In the genomic region with DNA sequence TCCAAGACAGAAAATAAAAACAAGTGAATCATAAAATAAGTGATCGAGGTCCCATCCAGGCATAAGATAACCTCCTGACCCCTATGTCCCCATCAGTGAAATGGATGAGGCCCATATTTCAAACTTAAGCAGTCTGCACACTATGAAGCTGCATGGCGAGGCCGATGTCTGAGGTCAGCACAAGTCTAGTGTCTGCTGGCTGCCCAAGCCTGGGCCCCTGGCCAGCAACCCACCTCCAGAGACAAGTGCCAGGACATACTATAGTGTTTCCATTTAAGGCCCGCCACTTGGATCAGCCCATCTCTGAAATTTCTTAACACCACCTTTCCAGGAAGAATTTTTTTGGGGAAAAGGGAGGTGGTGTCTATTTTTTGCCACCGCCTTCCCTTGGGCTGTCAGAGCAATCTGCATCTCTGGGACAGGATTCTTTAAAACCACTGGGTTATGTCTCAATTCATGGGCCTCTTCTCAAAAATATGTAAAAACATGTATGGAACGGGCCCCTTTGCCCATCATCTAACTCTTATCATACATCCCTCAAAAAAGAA, we compare ENCODE assay signal across 8 cellular contexts. TPM values are rescaled to one million over a fixed set of nuclear protein-coding genes. Genes with fewer than 3 reads are reported as not detected.
DNase-seq lines count a peak whose midpoint lies in the region; ATAC-seq and TF ChIP-seq lines count a peak whose summit lies in the region.

No MANE protein-coding gene starts in this region.

- CTCF ChIA-PET in activated CD8-positive, alpha-beta T cell treated with anti-CD3 and anti-CD28 coated beads, Interleukin-2, amount 10 ng/mL, durations not matched to agents 7 days and 5 days (lab: Charles Lee) = interaction anchor here (4.3 kb wide), 1 partner anchor 24 kb away, joined by 73 read pairs; no protein-coding TSS in a partner anchor

- peaks cover 47% of the 10 kb centered on the region for H3K4me1 Mint-ChIP-seq in activated CD8-positive, alpha-beta T cell treated with anti-CD3 and anti-CD28 coated beads, Interleukin-2, amount 10 ng/mL, durations not matched to agents 7 days and 5 days (ENCODE audit: low read depth)

- H3K4me3 Mint-ChIP-seq in activated CD8-positive, alpha-beta T cell treated with anti-CD3 and anti-CD28 coated beads, Interleukin-2, amount 10 ng/mL, durations not matched to agents 7 days and 5 days = peak overlapping the region; percentile 86

- no peak overlapping the region for H3K27ac Mint-ChIP-seq in activated CD8-positive, alpha-beta T cell treated with anti-CD3 and anti-CD28 coated beads, Interleukin-2, amount 10 ng/mL, durations not matched to agents 7 days and 5 days

- peaks cover 5% of the 10 kb centered on the region for H3K36me3 Mint-ChIP-seq in activated CD8-positive, alpha-beta T cell treated with anti-CD3 and anti-CD28 coated beads, Interleukin-2, amount 10 ng/mL, durations not matched to agents 7 days and 5 days (ENCODE audit: low read depth)

- in situ Hi-C loops in GM13976 (cut with MboI; ENCODE audit: low sequenced_read_pairs, unreplicated experiment) = no loop called here

- no peaks in the 10 kb centered on the region for H3K9me3 Mint-ChIP-seq in activated CD8-positive, alpha-beta T cell treated with anti-CD3 and anti-CD28 coated beads, Interleukin-2, amount 10 ng/mL, durations not matched to agents 7 days and 5 days (ENCODE audit: insufficient read depth)

- no peaks in the 10 kb centered on the region for H3K27me3 Mint-ChIP-seq in activated CD8-positive, alpha-beta T cell treated with anti-CD3 and anti-CD28 coated beads, Interleukin-2, amount 10 ng/mL, durations not matched to agents 7 days and 5 days (ENCODE audit: low read depth)

- intact Hi-C loops in head of caudate nucleus (cut with DNase I) = no loop called here

- TF ChIP-seq CTCF in GM13976 (IDR thresholded peaks at IDR 0.05; ENCODE audit: borderline replicate concordance, control extremely low read depth, extremely low read depth, insufficient read depth, missing control alignments) = no peak

- DNase-seq in GM03348 (ENCODE audit: low spot score) (peak; percentile 24), head of caudate nucleus (peak in 29 of 42 donors; percentile 2 to 60 (median 20)), putamen (ENCODE audit: low spot score) (peak; percentile 37), OCI-M2 (lab: John Stamatoyannopoulos, UW; ENCODE audit: unreplicated experiment) (no peak), GM13976 (ENCODE audit: low spot score) (no peak)
- DNase-seq in activated CD8-positive, alpha-beta T cell treated with anti-CD3 and anti-CD28 coated beads, Interleukin-2, amount 10 ng/mL, durations not matched to agents 7 days and 5 days = no peak

- no peak for ATAC-seq in activated CD8-positive, alpha-beta T cell treated with anti-CD3 and anti-CD28 coated beads, Interleukin-2, amount 10 ng/mL, durations not matched to agents 7 days and 5 days
- ATAC-seq in GM19324 (IDR thresholded peaks at IDR 0.05; ENCODE audit: low FRiP score, unreplicated experiment) (no peak), GM18868 (IDR thresholded peaks at IDR 0.05; ENCODE audit: unreplicated experiment) (no peak)

- POLR2A ChIA-PET in activated CD8-positive, alpha-beta T cell treated with anti-CD3 and anti-CD28 coated beads, Interleukin-2, amount 10 ng/mL, durations not matched to agents 7 days and 5 days (lab: Charles Lee) = interaction anchor here (3.8 kb wide), 1 partner anchor 23 kb away, joined by 71 read pairs; no protein-coding TSS in a partner anchor

RNA-seq across cellular contexts. Expression of a gene that starts 1.8 kb away (rescaled TPM):
- 10 to 100 TPM; 10.7 to 13.6 TPM for total RNA-seq in activated CD8-positive, alpha-beta T cell treated with anti-CD3 and anti-CD28 coated beads, Interleukin-2, amount 10 ng/mL, durations not matched to agents 7 days and 5 days

Comparison
In these comparisons a context has a peak if more than half of its experiments do, and no peak if none do; other contexts are left out.
1. DNase-seq: peak in GM03348 (single experiment), head of caudate nucleus (29 of 42) and putamen (single experiment); none in activated CD8-positive, alpha-beta T cell treated with anti-CD3 and anti-CD28 coated beads, Interleukin-2, amount 10 ng/mL, durations not matched to agents 7 days and 5 days (single experiment), OCI-M2 (single experiment) and GM13976 (single experiment).